23 cellular contexts compared by ENCODE assay signal in the genomic region with DNA sequence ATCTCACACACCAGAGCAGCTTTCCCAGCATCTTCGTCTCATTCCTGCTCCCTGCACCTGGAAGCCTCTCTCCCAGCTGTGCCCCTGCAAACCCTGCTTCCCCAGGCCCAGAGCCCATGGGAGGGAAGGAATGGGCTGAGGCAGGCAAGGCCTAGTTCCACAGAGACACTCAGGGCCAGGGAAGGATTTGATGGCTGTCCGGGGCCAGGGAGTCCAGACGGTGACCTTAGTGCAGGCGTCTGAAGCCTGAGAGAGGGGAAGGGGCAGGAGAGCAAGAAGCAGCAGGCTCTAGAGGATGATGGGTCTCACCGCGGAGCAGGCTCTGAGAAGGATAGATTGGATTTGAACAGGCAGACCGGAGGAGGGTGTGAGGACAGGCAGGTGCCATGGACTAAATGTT. TPM values are rescaled to one million over a fixed set of nuclear protein-coding genes. Genes with fewer than 3 reads are reported as not detected.
"Had no signal": no experiment of that assay in that cellular context is flagged by ENCODE, and none has a peak within 500 bp of the region (broad histone marks: within the 10 kb centered on the region; RNA-seq: fewer than 3 reads in every experiment).

No MANE protein-coding gene starts in this region.

- FAIRE-seq: RCC 7860 had no signal

- ATAC-seq: T-cell had no signal

- H3K36me3 ChIP-seq: MG63 had no signal

- H3K27me3 ChIP-seq: MG63 had no signal

- DNase-seq: Karpas-422, KG1, MG63, NCI-H1092 treated with DMSO at 0.1 percent for 48 hours, NCI-H1436, NCI-H187, NCI-H2029, NCI-H2081 treated with DMSO at 0.1 percent for 48 hours, NCI-H2171, NCI-H226, NCI-H446, NCI-H510A, NCI-H524 treated with DMSO at 0.1 percent for 48 hours, NCI-H69, NCI-H774, RPMI8226, SHP77, SK-N-SH, SW 1271, T-cell had no signal

- H3K9me3 ChIP-seq: MG63, SK-N-SH had no signal

- H3K4me3 ChIP-seq: MG63 had no signal

- H3K4me2 ChIP-seq: SK-N-SH had no signal

- H3K9ac ChIP-seq: SK-N-SH had no signal

RNA-seq across cellular contexts. Expression of a gene that starts 22.2 kb away (rescaled TPM):
- total RNA-seq: HT-29, SK-MEL-5, T-cell had no signal
- polyA plus RNA-seq: SK-N-SH had no signal

RNA-seq across cellular contexts. Expression of a gene that starts 44.6 kb away (rescaled TPM):
- polyA plus RNA-seq: SK-N-SH had no signal
